25 cellular contexts compared by ENCODE assay signal in the genomic region with DNA sequence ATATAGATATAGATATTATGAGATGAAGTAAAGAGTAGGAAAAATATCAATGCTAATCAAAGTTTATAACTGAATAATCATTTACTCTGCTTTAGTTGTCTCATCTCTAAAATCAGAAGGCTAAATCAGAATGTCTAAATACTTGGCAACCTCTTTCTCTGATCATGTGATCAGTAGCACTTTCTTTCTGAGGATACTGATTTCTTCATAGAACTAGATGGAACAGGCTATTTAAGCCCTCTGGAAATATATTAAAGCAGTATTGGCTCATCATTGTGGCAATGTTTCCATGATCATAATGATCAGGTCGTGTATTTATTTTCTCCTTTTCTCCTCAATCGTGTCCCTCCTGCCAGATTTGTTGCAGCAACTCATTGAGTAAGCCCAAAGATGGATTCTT.
"Had no signal": no experiment of that assay in that cellular context is flagged by ENCODE, and none has a peak within 500 bp of the region (broad histone marks: within the 10 kb centered on the region; RNA-seq: fewer than 3 reads in every experiment).

No MANE protein-coding gene starts in this region.

- H3K27me3 ChIP-seq: colonic mucosa, esophagus squamous epithelium, gastrocnemius medialis, heart right ventricle had no signal

- H3K4me3 ChIP-seq: colonic mucosa, esophagus squamous epithelium, gastrocnemius medialis, heart right ventricle, left ventricle myocardium inferior, lower lobe of right lung, mucosa of descending colon had no signal

- FAIRE-seq: endometrium, islet of Langerhans, keratinocyte had no signal

- H3K4me1 ChIP-seq: colonic mucosa, esophagus squamous epithelium, gastrocnemius medialis, heart right ventricle, left ventricle myocardium inferior had no signal

- H3K27ac ChIP-seq: colonic mucosa, epithelial cell of prostate, esophagus squamous epithelium, gastrocnemius medialis, heart right ventricle, left ventricle myocardium inferior, lower lobe of right lung had no signal

- ATAC-seq: effector memory CD8-positive, alpha-beta T cell; esophagus mucosa; gastrocnemius medialis; heart right ventricle; left cardiac atrium; lower lobe of right lung; mucosa of descending colon had no signal

- H3K9me3 ChIP-seq: colonic mucosa, esophagus squamous epithelium, gastrocnemius medialis, heart right ventricle, left ventricle myocardium inferior, lower lobe of right lung, mucosa of descending colon had no signal

- H3K36me3 ChIP-seq: colonic mucosa, esophagus squamous epithelium, gastrocnemius medialis, heart right ventricle, left ventricle myocardium inferior, lower lobe of right lung had no signal

- DNase-seq: colonic mucosa; cortex of kidney; effector CD8-positive, alpha-beta T cell; effector memory CD8-positive, alpha-beta T cell; endodermal cell; erythroblast; esophagus squamous epithelium; foreskin fibroblast; foreskin melanocyte; gastrocnemius medialis; glutamatergic neuron; head of caudate nucleus; heart right ventricle; hippocampal formation; left cardiac atrium; left ventricle myocardium inferior; lower lobe of right lung; mesenchymal stem cell; mucosa of descending colon; naive B cell had no signal
